10 cellular contexts compared by ENCODE assay signal in the genomic region with DNA sequence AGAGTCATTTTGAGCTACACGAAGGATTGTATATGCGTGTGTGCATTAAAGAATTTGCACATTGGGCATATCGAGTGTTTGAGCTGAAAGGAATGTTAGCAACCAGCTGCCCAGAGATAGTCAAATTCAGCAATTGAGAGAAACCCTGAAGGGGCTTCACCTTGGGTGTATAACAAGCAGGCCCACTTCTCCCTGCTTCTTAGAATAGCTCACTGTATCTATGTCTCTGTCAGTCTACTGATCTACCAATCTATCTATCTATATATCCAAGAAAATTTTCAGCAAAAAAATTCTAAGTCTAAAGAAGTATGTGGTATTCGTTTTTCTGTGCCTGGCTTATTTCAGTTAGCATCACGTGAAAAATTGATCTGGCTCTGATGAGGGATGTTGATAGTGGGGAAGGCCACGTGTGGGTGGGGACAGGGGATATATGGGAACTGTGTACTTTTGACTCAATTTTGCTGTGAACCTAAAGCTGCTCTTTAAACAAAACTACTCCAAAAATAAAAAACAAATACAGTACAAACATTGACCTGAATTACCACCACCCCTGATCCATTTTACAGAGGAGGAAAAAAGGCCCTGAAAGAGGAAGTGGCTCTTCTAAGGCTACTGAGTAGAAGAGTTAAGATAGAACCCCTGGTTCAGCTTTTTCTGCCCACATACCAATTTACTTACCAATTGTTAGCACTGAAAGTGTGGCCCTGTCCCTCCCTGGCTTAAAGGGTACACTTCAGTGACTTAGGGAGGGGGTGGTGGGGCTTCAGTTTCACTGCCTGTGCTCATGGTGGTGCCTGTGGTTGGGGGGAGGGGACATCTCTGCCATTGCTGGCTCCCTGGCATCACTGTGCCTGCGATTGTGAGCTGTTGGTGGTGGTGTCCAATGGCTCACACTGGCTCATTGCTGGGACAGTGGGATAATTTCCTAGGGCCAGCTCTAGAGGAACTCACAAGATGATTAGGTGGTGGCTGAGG.
A peak's percentile ranks its signal among the peaks of the same experiment; 100 is the strongest.
DNase-seq lines count a peak whose midpoint lies in the region; ATAC-seq and TF ChIP-seq lines count a peak whose summit lies in the region.
"Had no signal": no experiment of that assay in that cellular context is flagged by ENCODE, and none has a peak within 500 bp of the region (broad histone marks: within the 10 kb centered on the region; RNA-seq: fewer than 3 reads in every experiment).

No MANE protein-coding gene starts in this region.

- H3K27ac Mint-ChIP-seq in activated CD4-positive, alpha-beta T cell treated with anti-CD3 and anti-CD28 coated beads, Interleukin-2, amount 10 ng/mL, durations not matched to agents 24 days and 14 days = peak overlapping the region; percentile 67
- peak overlapping the region; percentile 75 for H3K27ac Mint-ChIP-seq in stimulated activated memory B cell treated with anti-CD40 and anti-IgM and Interleukin-4, amounts not matched to agents 10 μg/mL and 1 μg/mL and 100 μg/mL, for 72 hours

- peaks cover 31% of the 10 kb centered on the region for H3K36me3 Mint-ChIP-seq in activated CD4-positive, alpha-beta T cell treated with anti-CD3 and anti-CD28 coated beads, Interleukin-2, amount 10 ng/mL, durations not matched to agents 24 days and 14 days (ENCODE audit: low read depth)
- peaks cover 55% of the 10 kb centered on the region for H3K36me3 Mint-ChIP-seq in stimulated activated memory B cell treated with anti-CD40 and anti-IgM and Interleukin-4, amounts not matched to agents 10 μg/mL and 1 μg/mL and 100 μg/mL, for 72 hours

- H3K27ac ChIP-seq in tibial artery = no peak overlapping the region

- no peak for DNase-seq in activated CD4-positive, alpha-beta T cell treated with anti-CD3 and anti-CD28 coated beads, Interleukin-2, amount 10 ng/mL, durations not matched to agents 24 days and 14 days
- DNase-seq in activated CD4-positive, alpha-beta T cell treated with anti-CD3 and anti-CD28 coated beads for 48 hours = no peak
- peak; percentile 8 for DNase-seq in KBM-7
- no peak for DNase-seq in tibial artery
- no peak for DNase-seq in DMS 273 treated with DMSO at 0.1 percent for 48 hours (lab: John Stamatoyannopoulos, UW)
- DNase-seq in foreskin melanocyte = no peak
- DNase-seq: activated CD4-positive, alpha-beta T cell treated with anti-CD3 and anti-CD28 coated beads, Interleukin-2, amount 50 U/mL, for 4 hours; NCI-H345 had no signal

- in situ Hi-C loops in KBM-7 (cut with MboI; ENCODE audit: low pct_unique_long_range_greater_than_20kb, low sequenced_read_pairs) = no loop called here

- TF ChIP-seq CTCF in tibial artery (IDR thresholded peaks at IDR 0.05) = no peak

- peaks cover 22% of the 10 kb centered on the region for H3K4me1 Mint-ChIP-seq in activated CD4-positive, alpha-beta T cell treated with anti-CD3 and anti-CD28 coated beads, Interleukin-2, amount 10 ng/mL, durations not matched to agents 24 days and 14 days
- H3K4me1 Mint-ChIP-seq in stimulated activated memory B cell treated with anti-CD40 and anti-IgM and Interleukin-4, amounts not matched to agents 10 μg/mL and 1 μg/mL and 100 μg/mL, for 72 hours = peaks cover 42% of the 10 kb centered on the region

- H3K4me3 ChIP-seq in tibial artery = no peak overlapping the region

- no peaks in the 10 kb centered on the region for H3K27me3 Mint-ChIP-seq in activated CD4-positive, alpha-beta T cell treated with anti-CD3 and anti-CD28 coated beads, Interleukin-2, amount 10 ng/mL, durations not matched to agents 24 days and 14 days
- H3K27me3 Mint-ChIP-seq in stimulated activated memory B cell treated with anti-CD40 and anti-IgM and Interleukin-4, amounts not matched to agents 10 μg/mL and 1 μg/mL and 100 μg/mL, for 72 hours = no peaks in the 10 kb centered on the region

- H3K4me1 ChIP-seq in tibial artery = peaks cover 0 to 5% (median 0%) of the 10 kb centered on the region in 4 donors

- peaks cover 0 to 10% of the 10 kb centered on the region in 2 donors for H3K27me3 ChIP-seq in tibial artery

- no peaks in the 10 kb centered on the region for H3K9me3 ChIP-seq in tibial artery

- H3K4me3 Mint-ChIP-seq in activated CD4-positive, alpha-beta T cell treated with anti-CD3 and anti-CD28 coated beads, Interleukin-2, amount 10 ng/mL, durations not matched to agents 24 days and 14 days = peak overlapping the region; percentile 15
- no peak overlapping the region for H3K4me3 Mint-ChIP-seq in stimulated activated memory B cell treated with anti-CD40 and anti-IgM and Interleukin-4, amounts not matched to agents 10 μg/mL and 1 μg/mL and 100 μg/mL, for 72 hours

- ATAC-seq in HG02759 (IDR thresholded peaks at IDR 0.05; ENCODE audit: unreplicated experiment) = peak; percentile 94
- peak; percentile 95 for ATAC-seq in stimulated activated memory B cell treated with anti-CD40 and anti-IgM and Interleukin-4, amounts not matched to agents 10 μg/mL and 1 μg/mL and 100 μg/mL, for 72 hours

- no peaks in the 10 kb centered on the region for H3K36me3 ChIP-seq in tibial artery

- intact Hi-C loops in activated CD4-positive, alpha-beta T cell treated with anti-CD3 and anti-CD28 coated beads, Interleukin-2, amount 10 ng/mL, durations not matched to agents 24 days and 14 days (cut with micrococcal nuclease) = loop anchor here (2.0 kb wide), 1 partner anchor 26 kb away; no protein-coding TSS in a partner anchor
- intact Hi-C loops in tibial artery (cut with DNase I; ENCODE audit: low total_unique reads) = no loop called here

- H3K9me3 Mint-ChIP-seq in activated CD4-positive, alpha-beta T cell treated with anti-CD3 and anti-CD28 coated beads, Interleukin-2, amount 10 ng/mL, durations not matched to agents 24 days and 14 days = no peaks in the 10 kb centered on the region
- H3K9me3 Mint-ChIP-seq in stimulated activated memory B cell treated with anti-CD40 and anti-IgM and Interleukin-4, amounts not matched to agents 10 μg/mL and 1 μg/mL and 100 μg/mL, for 72 hours = no peaks in the 10 kb centered on the region
